ENCODE assay signal across 17 cellular contexts in the genomic region with DNA sequence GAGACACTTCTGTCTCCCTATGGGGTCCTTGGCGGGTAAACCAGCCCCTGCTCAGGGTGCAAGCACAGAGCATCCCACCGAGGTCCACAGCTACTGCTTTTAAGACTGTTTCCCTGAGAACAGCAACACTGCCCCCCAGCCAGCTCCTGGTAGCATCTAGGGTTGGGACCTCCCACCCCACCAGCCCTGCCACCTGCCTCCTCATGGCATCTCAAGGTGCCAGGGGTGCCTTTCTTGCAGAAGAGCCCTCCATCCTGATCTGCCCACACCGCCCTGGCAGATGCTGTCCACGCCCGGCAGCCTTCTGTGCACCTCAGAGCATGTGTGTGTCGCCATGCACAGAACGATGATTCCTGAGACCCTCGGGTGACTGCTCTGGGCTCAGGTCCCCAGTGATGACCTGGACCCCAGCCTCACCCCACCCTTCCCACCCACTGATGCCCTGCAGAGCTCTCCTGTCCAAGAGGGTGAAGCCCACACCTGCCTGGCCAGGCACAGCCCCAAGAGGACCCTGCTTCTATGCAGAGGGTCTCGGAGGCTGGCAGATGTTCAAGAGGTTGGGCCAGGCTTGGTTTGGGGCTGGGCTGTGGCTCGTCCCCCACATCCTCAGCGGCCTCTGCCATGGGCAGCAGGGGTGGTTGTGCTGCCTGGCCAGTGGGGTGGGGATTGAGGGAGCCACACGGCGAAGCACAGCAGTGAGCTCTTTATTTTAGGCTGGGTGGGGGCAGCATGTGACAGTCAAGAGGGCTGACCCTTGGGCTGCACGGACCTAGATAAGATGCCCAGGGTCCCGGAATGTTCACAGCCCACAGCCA. TPM values are rescaled to one million over a fixed set of nuclear protein-coding genes. Genes with fewer than 3 reads are reported as not detected.
DNase-seq lines count a peak whose midpoint lies in the region; ATAC-seq and TF ChIP-seq lines count a peak whose summit lies in the region.
"Had no signal": no experiment of that assay in that cellular context is flagged by ENCODE, and none has a peak within 500 bp of the region (broad histone marks: within the 10 kb centered on the region; RNA-seq: fewer than 3 reads in every experiment).

No MANE protein-coding gene starts in this region.

- H3K79me2 ChIP-seq in KMS-11 (ENCODE audit: insufficient read depth, low read depth) (no peaks in the 10 kb centered on the region), osteoblast (ENCODE audit: insufficient read depth, low read length) (no peaks in the 10 kb centered on the region)

- H3K9me3 ChIP-seq in osteoblast (ENCODE audit: low read depth, low read length): no peaks in the 10 kb centered on the region
- H3K9me3 ChIP-seq: SK-N-SH, stomach had no signal

- H4K20me1 ChIP-seq in KMS-11 (ENCODE audit: insufficient read depth) (no peaks in the 10 kb centered on the region), osteoblast (ENCODE audit: insufficient read depth, low read length) (no peaks in the 10 kb centered on the region)

- peak overlapping the region; percentile 25 for H3K27ac Mint-ChIP-seq in dendritic cell treated with granulocyte-macrophage colony-stimulating factor and Interleukin-4, amounts not matched to agents 40 ng/mL and 50 ng/mL, for 4 days
- peak overlapping the region in 1 of 7 donors; percentile 13 for H3K27ac Mint-ChIP-seq in CD14-positive monocyte
- H3K27ac Mint-ChIP-seq: activated CD4-positive, alpha-beta T cell treated with anti-CD3 and anti-CD28 coated beads, Interleukin-2, amount 10 ng/mL, durations not matched to agents 24 days and 14 days; activated naive CD4-positive, alpha-beta T cell treated with anti-CD3 and anti-CD28 coated beads, Interleukin-2, amount 50 U/mL, for 24 hours; natural killer cell had no signal

- H2AFZ ChIP-seq in KMS-11 (ENCODE audit: low read depth) (peak overlapping the region; percentile 41), osteoblast (ENCODE audit: low read length) (peak overlapping the region; percentile 56)

- DNase-seq in activated CD8-positive, alpha-beta memory T cell treated with anti-CD3 and anti-CD28 coated beads, Interleukin-2, amount 50 U/mL, for 4 hours: peak; percentile 15
- no peak for DNase-seq in activated CD8-positive, alpha-beta memory T cell treated with anti-CD3 and anti-CD28 coated beads for 24 hours
- DNase-seq in osteoblast (ENCODE audit: insufficient read length, low spot score, missing footprints): peak; percentile 87
- DNase-seq in epidermal melanocyte (ENCODE audit: insufficient read length, low spot score): no peak
- no peak for DNase-seq in CD14-positive monocyte (ENCODE audit: low spot score)
- DNase-seq: cortex of kidney, natural killer cell had no signal

- TF ChIP-seq CTCF in KMS-11 (conservative IDR thresholded peaks at IDR 0.05; ENCODE audit: low read depth, low read length) (no peak), osteoblast (IDR thresholded peaks at IDR 0.05; ENCODE audit: extremely low read depth, low read depth, low read length) (no peak), CD14-positive monocyte (IDR thresholded peaks at IDR 0.05) (no peak)

- H3K9me3 Mint-ChIP-seq in dendritic cell treated with granulocyte-macrophage colony-stimulating factor and Interleukin-4, amounts not matched to agents 40 ng/mL and 50 ng/mL, for 4 days: no peaks in the 10 kb centered on the region
- no peaks in the 10 kb centered on the region for H3K9me3 Mint-ChIP-seq in CD14-positive monocyte
- H3K9me3 Mint-ChIP-seq: activated CD4-positive, alpha-beta T cell treated with anti-CD3 and anti-CD28 coated beads, Interleukin-2, amount 10 ng/mL, durations not matched to agents 24 days and 14 days; activated naive CD4-positive, alpha-beta T cell treated with anti-CD3 and anti-CD28 coated beads, Interleukin-2, amount 50 U/mL, for 24 hours; IgD-negative memory B cell; natural killer cell had no signal

- ATAC-seq in HG02759 (IDR thresholded peaks at IDR 0.05; ENCODE audit: unreplicated experiment): no peak

- H3K4me2 ChIP-seq in KMS-11: peak overlapping the region; percentile 33; the same call in 1 of the 2 replicates
- peak overlapping the region; percentile 80 for H3K4me2 ChIP-seq in osteoblast (ENCODE audit: insufficient read depth, low read length)
- H3K4me2 ChIP-seq: SK-N-SH had no signal

- H3K27ac ChIP-seq in KMS-11: no peak overlapping the region
- no peak overlapping the region for H3K27ac ChIP-seq in osteoblast (ENCODE audit: low read depth, low read length)
- H3K27ac ChIP-seq: epithelial cell of prostate, stomach had no signal

- no peak overlapping the region for H3K4me3 Mint-ChIP-seq in dendritic cell treated with granulocyte-macrophage colony-stimulating factor and Interleukin-4, amounts not matched to agents 40 ng/mL and 50 ng/mL, for 4 days
- peak overlapping the region in 1 of 2 donors; percentile 67 for H3K4me3 Mint-ChIP-seq in CD14-positive monocyte
- H3K4me3 Mint-ChIP-seq: activated naive CD4-positive, alpha-beta T cell treated with anti-CD3 and anti-CD28 coated beads, Interleukin-2, amount 50 U/mL, for 24 hours had no signal

- peaks cover 18% of the 10 kb centered on the region for H3K27me3 Mint-ChIP-seq in dendritic cell treated with granulocyte-macrophage colony-stimulating factor and Interleukin-4, amounts not matched to agents 40 ng/mL and 50 ng/mL, for 4 days
- H3K27me3 Mint-ChIP-seq in CD14-positive monocyte (ENCODE audit: low read depth in 3 of 3): peaks cover 13 to 16% (median 13%) of the 10 kb centered on the region in 3 donors
- H3K27me3 Mint-ChIP-seq: activated CD4-positive, alpha-beta T cell treated with anti-CD3 and anti-CD28 coated beads, Interleukin-2, amount 10 ng/mL, durations not matched to agents 24 days and 14 days; activated naive CD4-positive, alpha-beta T cell treated with anti-CD3 and anti-CD28 coated beads, Interleukin-2, amount 50 U/mL, for 24 hours; CD4-positive, alpha-beta memory T cell; IgD-negative memory B cell had no signal

- intact Hi-C loops in dendritic cell treated with granulocyte-macrophage colony-stimulating factor and Interleukin-4, amounts not matched to agents 40 ng/mL and 50 ng/mL, for 4 days (cut with micrococcal nuclease): loop anchor here (1.0 kb wide), 1 partner anchor 87 kb away; no protein-coding TSS in a partner anchor
- intact Hi-C loops in CD14-positive monocyte (cut with micrococcal nuclease): loop anchor here (1.0 to 2.0 kb wide), 2 partner anchors 86 to 87 kb away; no protein-coding TSS in a partner anchor

- no peak overlapping the region for H3K4me3 ChIP-seq in KMS-11 (IDR thresholded peaks at IDR 0.05; ENCODE audit: insufficient read depth, low read depth, low read length)
- peak overlapping the region; percentile 61 for H3K4me3 ChIP-seq in osteoblast (ENCODE audit: insufficient read depth, low read length)

- H3K4me1 ChIP-seq in KMS-11 (ENCODE audit: low read depth, poor library complexity, severe bottlenecking) (peaks cover 19% of the 10 kb centered on the region), osteoblast (ENCODE audit: insufficient read depth, low read length) (peaks cover 5% of the 10 kb centered on the region)

- H3K9ac ChIP-seq in KMS-11: no peak overlapping the region
- H3K9ac ChIP-seq: SK-N-SH had no signal

- H3K36me3 ChIP-seq in KMS-11 (ENCODE audit: insufficient read depth): no peaks in the 10 kb centered on the region
- H3K36me3 ChIP-seq in osteoblast (ENCODE audit: insufficient read depth, low read length): no peaks in the 10 kb centered on the region

- peaks cover 39% of the 10 kb centered on the region for H3K4me1 Mint-ChIP-seq in dendritic cell treated with granulocyte-macrophage colony-stimulating factor and Interleukin-4, amounts not matched to agents 40 ng/mL and 50 ng/mL, for 4 days (ENCODE audit: low read depth)
- peaks cover 11% of the 10 kb centered on the region for H3K4me1 Mint-ChIP-seq in CD14-positive monocyte

- no peaks in the 10 kb centered on the region for H3K27me3 ChIP-seq in KMS-11 (ENCODE audit: insufficient read depth, low read depth)
- peaks cover 4% of the 10 kb centered on the region for H3K27me3 ChIP-seq in osteoblast (ENCODE audit: insufficient read depth, low read length)

- H3K36me3 Mint-ChIP-seq in dendritic cell treated with granulocyte-macrophage colony-stimulating factor and Interleukin-4, amounts not matched to agents 40 ng/mL and 50 ng/mL, for 4 days (ENCODE audit: low read depth): peaks cover 46% of the 10 kb centered on the region
- peaks cover 7 to 23% of the 10 kb centered on the region in 2 donors for H3K36me3 Mint-ChIP-seq in CD14-positive monocyte
- H3K36me3 Mint-ChIP-seq: activated naive CD4-positive, alpha-beta T cell treated with anti-CD3 and anti-CD28 coated beads, Interleukin-2, amount 50 U/mL, for 24 hours; IgD-negative memory B cell; natural killer cell had no signal

RNA-seq across cellular contexts. Expression of a gene that starts 5.1 kb away (rescaled TPM):
- 12.1 and 14.8 TPM in 2 replicates for total RNA-seq in osteoblast
- polyA plus RNA-seq in CD14-positive monocyte: 10 to 100 TPM in 1 of 2 donors, 1 to 10 TPM in 1; 10.0 to 15.1 TPM

RNA-seq across cellular contexts. Expression of a gene that starts 14.0 kb away (rescaled TPM):
- 13.3 and 14.5 TPM in 2 replicates for total RNA-seq in osteoblast
- polyA plus RNA-seq in CD14-positive monocyte: 1 to 10 TPM; 1.2 to 1.6 TPM

RNA-seq across cellular contexts. Expression of a gene that starts 14.7 kb away (rescaled TPM):
- 11.5 and 12.3 TPM in 2 replicates for total RNA-seq in osteoblast
- 1 to 10 TPM; 2.2 to 3.2 TPM for polyA plus RNA-seq in CD14-positive monocyte

RNA-seq across cellular contexts. Expression of a gene that starts 20.2 kb away (rescaled TPM):
- 24.8 and 37.6 TPM in 2 replicates for total RNA-seq in osteoblast
- polyA plus RNA-seq in CD14-positive monocyte: 10 to 100 TPM; 16.5 to 18.3 TPM

RNA-seq across cellular contexts. Expression of a gene that starts 49.0 kb away (rescaled TPM):
- 3.2 and 3.3 TPM in 2 replicates for total RNA-seq in osteoblast
- 1 to 10 TPM; 1.4 to 1.8 TPM for polyA plus RNA-seq in CD14-positive monocyte

Comparison
In these comparisons a context has a peak if more than half of its experiments do, and no peak if none do; other contexts are left out.
1. DNase-seq: peak in activated CD8-positive, alpha-beta memory T cell treated with anti-CD3 and anti-CD28 coated beads, Interleukin-2, amount 50 U/mL, for 4 hours (single experiment) and osteoblast (single experiment); none in activated CD8-positive, alpha-beta memory T cell treated with anti-CD3 and anti-CD28 coated beads for 24 hours (single experiment), epidermal melanocyte (single experiment) and CD14-positive monocyte (single experiment).